ENCODE assay signal across 9 cellular contexts in genomic region chr4:47145630-47146029, GRCh38.
DNase-seq lines count a peak whose midpoint lies in the region; ATAC-seq, FAIRE-seq and TF ChIP-seq lines count a peak whose summit lies in the region.
"Had no signal": no experiment of that assay in that cellular context is flagged by ENCODE, and none has a peak within 500 bp of the region (broad histone marks: within the 10 kb centered on the region; RNA-seq: fewer than 3 reads in every experiment).

No MANE protein-coding gene starts in this region.

- intact Hi-C loops in HepG2 (cut with micrococcal nuclease; ENCODE audit: unreplicated experiment), result no loop called here
- intact Hi-C loops in right lobe of liver (cut with DNase I), result no loop called here
- intact Hi-C loops in Right ventricle myocardium superior (cut with DNase I), result no loop called here

- H3K36me3 Mint-ChIP-seq in activated T-cell treated with anti-CD3 and anti-CD28 coated beads, Interleukin-2, amount 50 U/mL, for 24 hours (ENCODE audit: low read depth), result no peaks in the 10 kb centered on the region
- H3K36me3 Mint-ChIP-seq in activated naive CD8-positive, alpha-beta T cell treated with anti-CD3 and anti-CD28 coated beads for 36 hours, result no peaks in the 10 kb centered on the region

- no peaks in the 10 kb centered on the region for H3K9me3 ChIP-seq in HepG2 (ENCODE audit: low read length)
- no peaks in the 10 kb centered on the region for H3K9me3 ChIP-seq in right lobe of liver
- no peaks in the 10 kb centered on the region for H3K9me3 ChIP-seq in adipocyte (ENCODE audit: control insufficient read depth, low read length)

- H3K27me3 ChIP-seq in HepG2 (ENCODE audit: control insufficient read depth in 1 of 2, insufficient read depth in 2 of 2, low read length in 2 of 2) (no peaks in the 10 kb centered on the region), right lobe of liver (no peaks in the 10 kb centered on the region), adipocyte (replicated peaks; ENCODE audit: control insufficient read depth, insufficient read depth, low read length) (no peaks in the 10 kb centered on the region)

- no peaks in the 10 kb centered on the region for H4K20me1 ChIP-seq in HepG2 (ENCODE audit: insufficient read depth, low read length)

- H3K36me3 ChIP-seq in HepG2 (replicated peaks in 1 of 2; ENCODE audit: control insufficient read depth in 1 of 2, insufficient read depth in 2 of 2, low read length in 2 of 2) (no peaks in the 10 kb centered on the region), right lobe of liver (no peaks in the 10 kb centered on the region), adipocyte (ENCODE audit: control insufficient read depth, insufficient read depth, low read length, severe bottlenecking) (no peaks in the 10 kb centered on the region)

- in situ Hi-C loops in HepG2 (cut with HindIII; ENCODE audit: extremely low pct_ligation_motif_present, low pct_unique_long_range_greater_than_20kb), result no loop called here

- TF ChIP-seq EP300 in HepG2 (IDR thresholded peaks at IDR 0.05; ENCODE audit: low read depth in 2 of 2, low read length in 2 of 2), result no peak
- no peak for TF ChIP-seq EP300 in HepG2 (CRISPR knock-in tag; IDR thresholded peaks at IDR 0.05; ENCODE audit: borderline replicate concordance)

- POLR2A ChIA-PET in HepG2 (lab: Yijun Ruan, JAX), result no interaction called here

- H3K9ac ChIP-seq in HepG2 (ENCODE audit: insufficient read depth, low read depth, low read length) (no peak overlapping the region), adipocyte (ENCODE audit: low read length) (no peak overlapping the region)

- H2AFZ ChIP-seq in HepG2 (ENCODE audit: low read length), result no peak overlapping the region

- TF ChIP-seq POLR2A in HepG2 (IDR thresholded peaks at IDR 0.05; ENCODE audit: insufficient read depth in 1 of 2, low read depth in 2 of 2, low read length in 2 of 2) (no peak), right lobe of liver (IDR thresholded peaks at IDR 0.05) (no peak)

- TF ChIP-seq RAD21 in HepG2 (CRISPR knock-in tag; IDR thresholded peaks at IDR 0.05), result no peak

- H3K27ac Mint-ChIP-seq in activated T-cell treated with anti-CD3 and anti-CD28 coated beads, Interleukin-2, amount 50 U/mL, for 24 hours, result no peak overlapping the region
- no peak overlapping the region for H3K27ac Mint-ChIP-seq in activated naive CD8-positive, alpha-beta T cell treated with anti-CD3 and anti-CD28 coated beads for 36 hours

- H3K4me2 ChIP-seq in HepG2 (ENCODE audit: low read depth, low read length), result no peak overlapping the region

- no peak overlapping the region for H3K27ac ChIP-seq in HepG2 (ENCODE audit: extremely low read length, insufficient read depth, low read length)
- H3K27ac ChIP-seq in right lobe of liver, result no peak overlapping the region
- H3K27ac ChIP-seq: VCaP had no signal

- peaks cover 6% of the 10 kb centered on the region for H3K4me1 Mint-ChIP-seq in activated T-cell treated with anti-CD3 and anti-CD28 coated beads, Interleukin-2, amount 50 U/mL, for 24 hours (ENCODE audit: low read depth)
- H3K4me1 Mint-ChIP-seq in activated naive CD8-positive, alpha-beta T cell treated with anti-CD3 and anti-CD28 coated beads for 36 hours, result no peaks in the 10 kb centered on the region

- H3K9me3 Mint-ChIP-seq in activated T-cell treated with anti-CD3 and anti-CD28 coated beads, Interleukin-2, amount 50 U/mL, for 24 hours, result no peaks in the 10 kb centered on the region
- H3K9me3 Mint-ChIP-seq in activated naive CD8-positive, alpha-beta T cell treated with anti-CD3 and anti-CD28 coated beads for 36 hours, result no peaks in the 10 kb centered on the region

- no peaks in the 10 kb centered on the region for H3K4me1 ChIP-seq in HepG2 (ENCODE audit: insufficient read depth, low read length)
- H3K4me1 ChIP-seq in right lobe of liver, result no peaks in the 10 kb centered on the region
- no peaks in the 10 kb centered on the region for H3K4me1 ChIP-seq in adipocyte (ENCODE audit: control insufficient read depth, insufficient read depth, low read length)

- no peak overlapping the region for H3K4me3 ChIP-seq in HepG2 (replicated peaks in 1 of 3; ENCODE audit: insufficient read depth in 1 of 3, low read depth in 2 of 3, low read length in 3 of 3)
- H3K4me3 ChIP-seq in right lobe of liver, result no peak overlapping the region
- H3K4me3 ChIP-seq in adipocyte (ENCODE audit: low read length), result no peak overlapping the region

- CTCF ChIA-PET in HepG2 (lab: Yijun Ruan, JAX; ENCODE audit: low intra/inter-chr PET ratio, low total read pairs), result no interaction called here

- no peak for ATAC-seq in HepG2
- no peak for ATAC-seq in right lobe of liver
- ATAC-seq in HG03045 (IDR thresholded peaks at IDR 0.05; ENCODE audit: unreplicated experiment), result peak; percentile 95
- ATAC-seq in Right ventricle myocardium superior (ENCODE audit: poor library complexity), result no peak

- TF ChIP-seq CTCF in HepG2 (CRISPR knock-in tag; IDR thresholded peaks at IDR 0.05), result no peak
- no peak for TF ChIP-seq CTCF in right lobe of liver (IDR thresholded peaks at IDR 0.05)

- H3K27me3 Mint-ChIP-seq in activated T-cell treated with anti-CD3 and anti-CD28 coated beads, Interleukin-2, amount 50 U/mL, for 24 hours, result peaks cover 23% of the 10 kb centered on the region
- H3K27me3 Mint-ChIP-seq in activated naive CD8-positive, alpha-beta T cell treated with anti-CD3 and anti-CD28 coated beads for 36 hours, result peaks cover 16% of the 10 kb centered on the region

- DNase-seq in HepG2 (ENCODE audit: low spot score) (peak; percentile 1), right lobe of liver (no peak), adipocyte (ENCODE audit: low read depth) (peak; percentile 56), superior temporal gyrus (ENCODE audit: extremely low spot score) (peak; percentile 80), Right ventricle myocardium superior (no peak)
- no peak for DNase-seq in activated T-cell treated with anti-CD3 and anti-CD28 coated beads, Interleukin-2, amount 50 U/mL, for 24 hours
- DNase-seq in activated naive CD8-positive, alpha-beta T cell treated with anti-CD3 and anti-CD28 coated beads for 36 hours, result no peak

- no peaks in the 10 kb centered on the region for H3K79me2 ChIP-seq in HepG2 (ENCODE audit: insufficient read depth, low read length)

- 17% methylated on average over 4 of the region's 4 CpGs for WGBS in HepG2 (ENCODE audit: low lambda C conversion rate)
- WGBS in right lobe of liver (ENCODE audit: insufficient coverage, low coverage, low lambda C conversion rate, missing lambda C conversion rate), result 10% methylated on average over 4 of the region's 4 CpGs

- no TSS peak for BruUV-seq in HepG2 (replicated peaks; lab: Mats Ljungman, UMichigan)

- FAIRE-seq in HepG2 (lab: Jason Lieb, UNC), result no peak

- H3K4me3 Mint-ChIP-seq in activated T-cell treated with anti-CD3 and anti-CD28 coated beads, Interleukin-2, amount 50 U/mL, for 24 hours, result no peak overlapping the region
- H3K4me3 Mint-ChIP-seq in activated naive CD8-positive, alpha-beta T cell treated with anti-CD3 and anti-CD28 coated beads for 36 hours, result no peak overlapping the region

TF ChIP-seq in HepG2, 621 proteins besides CTCF, POLR2A, EP300 and RAD21:
- TF ChIP-seq CREM (IDR thresholded peaks at IDR 0.05), result no peak
- no peak for TF ChIP-seq CREM (CRISPR knock-in tag; IDR thresholded peaks at IDR 0.05)
- no peak for TF ChIP-seq PAF1 (CRISPR knock-in tag; IDR thresholded peaks at IDR 0.05)
- TF ChIP-seq POGZ (CRISPR knock-in tag; IDR thresholded peaks at IDR 0.05), result no peak
- no peak for TF ChIP-seq ZNF337 (CRISPR knock-in tag; IDR thresholded peaks at IDR 0.05; ENCODE audit: borderline replicate concordance, low read depth)
- no peak for TF ChIP-seq ATRX (CRISPR knock-in tag; IDR thresholded peaks at IDR 0.05; ENCODE audit: borderline replicate concordance)
- no peak for TF ChIP-seq ZSCAN9 (CRISPR knock-in tag; IDR thresholded peaks at IDR 0.05; ENCODE audit: borderline replicate concordance)
- no peak for TF ChIP-seq ARNT2 (CRISPR knock-in tag; IDR thresholded peaks at IDR 0.05; ENCODE audit: low read depth)
- no peak for TF ChIP-seq ZNF775 (CRISPR knock-in tag; IDR thresholded peaks at IDR 0.05; ENCODE audit: borderline replicate concordance)
- TF ChIP-seq ZBTB25 (CRISPR knock-in tag; IDR thresholded peaks at IDR 0.05), result no peak
- no peak for TF ChIP-seq ZNF12 (CRISPR knock-in tag; IDR thresholded peaks at IDR 0.05)
- TF ChIP-seq SRF (IDR thresholded peaks at IDR 0.05; ENCODE audit: low read depth, low read length), result no peak
- TF ChIP-seq ARNT (IDR thresholded peaks at IDR 0.05), result no peak
- no peak for TF ChIP-seq ZNF33B (CRISPR knock-in tag; IDR thresholded peaks at IDR 0.05)

Comparison
In these comparisons a context has a peak if more than half of its experiments do, and no peak if none do; other contexts are left out.
1. DNase-seq: peak in HepG2 (single experiment), adipocyte (single experiment) and superior temporal gyrus (single experiment); none in right lobe of liver (0 of 3), Right ventricle myocardium superior (single experiment), activated T-cell treated with anti-CD3 and anti-CD28 coated beads, Interleukin-2, amount 50 U/mL, for 24 hours (single experiment) and activated naive CD8-positive, alpha-beta T cell treated with anti-CD3 and anti-CD28 coated beads for 36 hours (single experiment).